Comparison of ENCODE assay signal across 8 cellular contexts in the genomic region with DNA sequence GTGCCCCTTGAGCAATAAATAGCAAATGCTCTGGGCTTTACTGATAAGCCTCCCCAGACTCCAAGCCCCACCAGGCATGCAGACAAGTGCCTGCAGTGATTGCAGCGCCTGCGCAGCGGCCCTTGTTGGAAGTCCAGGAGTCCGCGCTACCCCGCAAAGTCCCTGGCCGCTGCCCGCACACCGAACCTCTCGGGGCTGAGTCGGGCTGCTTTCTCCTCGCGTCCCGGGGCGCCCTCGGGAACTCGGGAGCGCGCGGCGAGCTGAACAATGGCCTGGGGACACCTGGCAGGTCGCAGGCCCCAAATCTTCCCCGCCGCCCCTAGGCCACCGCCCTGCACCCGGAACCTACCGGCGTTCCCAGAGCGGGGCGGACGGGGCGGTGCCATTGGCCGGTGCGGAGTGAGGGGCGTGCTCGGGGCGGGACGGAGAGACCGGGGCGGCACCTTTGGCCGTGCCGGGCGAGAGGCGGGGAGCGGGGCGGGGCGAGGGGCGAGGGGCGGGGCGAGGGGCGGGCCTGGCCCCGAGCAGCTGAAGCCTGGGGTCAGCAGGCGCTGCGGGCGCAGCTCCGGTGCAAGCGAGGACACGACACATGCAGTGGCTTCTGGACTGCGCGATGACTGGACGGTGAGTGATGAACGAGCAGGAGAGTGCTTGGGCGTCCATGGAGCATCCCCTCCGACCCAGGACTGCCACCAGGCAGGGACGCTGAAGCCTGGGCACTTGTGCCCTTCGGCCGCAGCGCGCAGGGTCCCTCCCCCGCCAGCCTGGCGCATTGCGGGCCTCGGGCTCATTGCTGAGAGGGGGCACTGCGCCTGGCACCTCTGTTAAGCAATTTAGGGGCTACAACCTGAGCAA.
DNase-seq lines count a peak whose midpoint lies in the region; ATAC-seq and TF ChIP-seq lines count a peak whose summit lies in the region.

A gene with protein sequence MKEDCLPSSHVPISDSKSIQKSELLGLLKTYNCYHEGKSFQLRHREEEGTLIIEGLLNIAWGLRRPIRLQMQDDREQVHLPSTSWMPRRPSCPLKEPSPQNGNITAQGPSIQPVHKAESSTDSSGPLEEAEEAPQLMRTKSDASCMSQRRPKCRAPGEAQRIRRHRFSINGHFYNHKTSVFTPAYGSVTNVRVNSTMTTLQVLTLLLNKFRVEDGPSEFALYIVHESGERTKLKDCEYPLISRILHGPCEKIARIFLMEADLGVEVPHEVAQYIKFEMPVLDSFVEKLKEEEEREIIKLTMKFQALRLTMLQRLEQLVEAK (plus strand): TSS at position 560 of the 855 bp plus-strand sequence. CDS start 10,401 bp downstream, outside the sequence.

- H3K9me3 Mint-ChIP-seq in memory B cell = peaks cover 2% of the 10 kb centered on the region

- H3K27ac ChIP-seq in C4-2B = peak within 1 kb of the TSS; percentile 87

- H3K27ac Mint-ChIP-seq in memory B cell = peak within 1 kb of the TSS; percentile 76

- TF ChIP-seq CTCF in C4-2B (conservative IDR thresholded peaks at IDR 0.05) = no peak

- DNase-seq in NCI-H82 treated with DMSO at 0.1 percent for 48 hours (lab: John Stamatoyannopoulos, UW; ENCODE audit: unreplicated experiment) (peak; percentile 40), memory B cell (ENCODE audit: low spot score in 2 of 2) (peak; percentile 87 to 90)
- DNase-seq in activated CD8-positive, alpha-beta memory T cell treated with anti-CD3 and anti-CD28 coated beads for 1 hour (ENCODE audit: extremely low read depth in 1 of 2, low read depth in 1 of 2) = peak; percentile 72 to 86
- DNase-seq in effector CD8-positive, alpha-beta T cell (lab: John Stamatoyannopoulos, UW) = peak; percentile 85
- DNase-seq in stimulated activated CD8-positive, alpha-beta memory T cell treated with anti-CD3 and anti-CD28 coated beads, Interleukin-12 subunit alpha, Interleukin-12 subunit beta, amount 100 ng/mL, for 24 hours (ENCODE audit: extremely low read depth) = peak; percentile 75

- peak within 1 kb of the TSS; percentile 84 for H3K4me3 Mint-ChIP-seq in memory B cell

- no peaks in the 10 kb centered on the region for H3K27me3 Mint-ChIP-seq in memory B cell

- H3K36me3 Mint-ChIP-seq in memory B cell = peaks cover 22% of the 10 kb centered on the region

- peaks cover 38% of the 10 kb centered on the region for H3K4me1 Mint-ChIP-seq in memory B cell

- ATAC-seq in GM19324 (IDR thresholded peaks at IDR 0.05; ENCODE audit: low FRiP score, unreplicated experiment) = peak; percentile 95
- peak; percentile 94 for ATAC-seq in HG03457 (IDR thresholded peaks at IDR 0.05; ENCODE audit: unreplicated experiment)
- peak; percentile 98 for ATAC-seq in memory B cell (ENCODE audit: low read depth)

Comparison
In these comparisons a context has a peak if more than half of its experiments do, and no peak if none do; other contexts are left out.
1. Peak in every context shown above with its lines: DNase-seq, ATAC-seq and H3K27ac ChIP-seq.